ENCODE assay signal across 1 cellular context in genomic region chr18:32158108-32158624, GRCh38.
TF ChIP-seq lines count a peak whose summit lies in the region.

No MANE protein-coding gene starts in this region.

TF ChIP-seq in HEK293, 187 proteins besides CTCF, POLR2A, EP300 and RAD21 (continued from another document):
- no peak for TF ChIP-seq BCL11A (tag by site-specific recombination; IDR thresholded peaks at IDR 0.05; ENCODE audit: low read depth)
- TF ChIP-seq ZNF10 (tag by site-specific recombination; IDR thresholded peaks at IDR 0.05) = no peak
- no peak for TF ChIP-seq GLI2 (tag by site-specific recombination; IDR thresholded peaks at IDR 0.05; ENCODE audit: borderline replicate concordance, low read depth)
- no peak for TF ChIP-seq ZSCAN5A (tag by site-specific recombination; IDR thresholded peaks at IDR 0.05)
- TF ChIP-seq ZNF514 (tag by site-specific recombination; IDR thresholded peaks at IDR 0.05) = no peak
- TF ChIP-seq PRDM2 (tag by site-specific recombination; IDR thresholded peaks at IDR 0.05; ENCODE audit: borderline replicate concordance) = no peak
- TF ChIP-seq ZNF221 (tag by site-specific recombination; IDR thresholded peaks at IDR 0.05; ENCODE audit: borderline replicate concordance) = no peak
- TF ChIP-seq REST (tag by site-specific recombination; IDR thresholded peaks at IDR 0.05) = peak; percentile 43; the same call in 1 of the 2 replicates
- TF ChIP-seq ZNF23 (tag by site-specific recombination; IDR thresholded peaks at IDR 0.05; ENCODE audit: borderline replicate concordance) = no peak
- TF ChIP-seq GLI4 (tag by site-specific recombination; IDR thresholded peaks at IDR 0.05) = no peak
- TF ChIP-seq KLF1 (tag by site-specific recombination; IDR thresholded peaks at IDR 0.05) = no peak
- no peak for TF ChIP-seq ZNF184 (tag by site-specific recombination; IDR thresholded peaks at IDR 0.05)
- TF ChIP-seq ZNF529 (tag by site-specific recombination; IDR thresholded peaks at IDR 0.05; ENCODE audit: insufficient replicate concordance) = no peak
- TF ChIP-seq ZBTB10 (tag by site-specific recombination; IDR thresholded peaks at IDR 0.05) = no peak
- TF ChIP-seq ZBTB1 (tag by site-specific recombination; IDR thresholded peaks at IDR 0.05) = no peak
- TF ChIP-seq ZNF76 (tag by site-specific recombination; IDR thresholded peaks at IDR 0.05; ENCODE audit: borderline replicate concordance, low read depth) = no peak
- TF ChIP-seq ZFHX2 (tag by site-specific recombination; conservative IDR thresholded peaks at IDR 0.05) = no peak
- no peak for TF ChIP-seq ZNF658 (tag by site-specific recombination; IDR thresholded peaks at IDR 0.05)
- no peak for TF ChIP-seq YY1 (tag by site-specific recombination; IDR thresholded peaks at IDR 0.05)
- peak; percentile 39; the same call in 1 of the 2 replicates for TF ChIP-seq ZNF391 (tag by site-specific recombination; IDR thresholded peaks at IDR 0.05; ENCODE audit: borderline replicate concordance, low read depth)
- peak; percentile 78 for TF ChIP-seq ZNF501 (tag by site-specific recombination; IDR thresholded peaks at IDR 0.05)
- TF ChIP-seq ZNF677 (tag by site-specific recombination; IDR thresholded peaks at IDR 0.05) = no peak
- 0 out of 2 replicates have a peak, but pooled peaks have one; percentile 29 for TF ChIP-seq OVOL3 (tag by site-specific recombination; IDR thresholded peaks at IDR 0.05)
- peak; percentile 86 for TF ChIP-seq ZNF2 (tag by site-specific recombination; IDR thresholded peaks at IDR 0.05)
- TF ChIP-seq ZNF366 (tag by site-specific recombination; conservative IDR thresholded peaks at IDR 0.05) = peak; percentile 81
- no peak for TF ChIP-seq SCRT2 (tag by site-specific recombination; IDR thresholded peaks at IDR 0.05)
- 0 out of 2 replicates have a peak, but pooled peaks have one; percentile 15 for TF ChIP-seq ZNF629 (tag by site-specific recombination; IDR thresholded peaks at IDR 0.05)
- TF ChIP-seq ZBTB20 (tag by site-specific recombination; IDR thresholded peaks at IDR 0.05) = peak; percentile 36; the same call in 1 of the 2 replicates
- no peak for TF ChIP-seq RBAK (tag by site-specific recombination; IDR thresholded peaks at IDR 0.05)
- TF ChIP-seq PATZ1 (tag by site-specific recombination; IDR thresholded peaks at IDR 0.05) = no peak
- TF ChIP-seq ZNF292 (tag by site-specific recombination; IDR thresholded peaks at IDR 0.05; ENCODE audit: borderline replicate concordance, low read depth) = no peak
- no peak for TF ChIP-seq INSM2 (tag by site-specific recombination; IDR thresholded peaks at IDR 0.05)
TF ChIP-seq in HEK293: peak in this region for 43.
